In the genomic region with DNA sequence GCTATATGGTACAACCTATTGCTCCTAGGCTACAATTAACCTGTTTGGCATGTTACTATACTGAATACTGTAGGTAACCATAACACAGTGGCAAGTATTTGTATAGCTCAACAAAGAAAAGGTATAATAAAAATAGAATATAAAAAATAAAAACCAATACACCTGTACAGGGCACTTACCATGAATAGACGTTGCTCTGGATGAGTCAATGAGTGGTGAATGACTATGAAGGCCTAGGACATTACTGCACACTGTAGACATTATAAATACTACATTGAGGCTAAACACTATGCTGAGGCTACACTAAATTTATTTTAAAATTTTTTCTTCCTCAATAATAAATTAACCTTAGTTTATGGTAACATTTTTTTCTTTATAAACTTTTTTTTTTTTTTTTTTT, we compare ENCODE assay signal across 17 cellular contexts. TPM values are rescaled to one million over a fixed set of nuclear protein-coding genes. Genes with fewer than 3 reads are reported as not detected.
DNase-seq lines count a peak whose midpoint lies in the region; ATAC-seq and TF ChIP-seq lines count a peak whose summit lies in the region.
"Had no signal": no experiment of that assay in that cellular context is flagged by ENCODE, and none has a peak within 500 bp of the region (broad histone marks: within the 10 kb centered on the region; RNA-seq: fewer than 3 reads in every experiment).

No MANE protein-coding gene starts in this region.

- no peak for TF ChIP-seq EP300 in suprapubic skin (IDR thresholded peaks at IDR 0.05)

- intact Hi-C loops in activated CD4-positive, alpha-beta T cell treated with anti-CD3 and anti-CD28 coated beads for 36 hours (cut with DNase I, micrococcal nuclease), result no loop called here

- no peak overlapping the region for H3K27ac Mint-ChIP-seq in activated CD4-positive, alpha-beta T cell treated with anti-CD3 and anti-CD28 coated beads for 36 hours
- no peak overlapping the region for H3K27ac Mint-ChIP-seq in activated T-helper 17 cell treated with anti-CD3 and anti-CD28 coated beads, Interleukin-2, amount 50 U/mL, for 72 hours
- H3K27ac Mint-ChIP-seq: HFFc6 had no signal

- no peak overlapping the region for H3K4me3 Mint-ChIP-seq in activated CD4-positive, alpha-beta T cell treated with anti-CD3 and anti-CD28 coated beads for 36 hours
- no peak overlapping the region for H3K4me3 Mint-ChIP-seq in activated T-helper 17 cell treated with anti-CD3 and anti-CD28 coated beads, Interleukin-2, amount 50 U/mL, for 72 hours
- H3K4me3 Mint-ChIP-seq: CD14-positive monocyte, HFFc6 had no signal

- no peaks in the 10 kb centered on the region for H3K27me3 Mint-ChIP-seq in activated CD4-positive, alpha-beta T cell treated with anti-CD3 and anti-CD28 coated beads for 36 hours
- H3K27me3 Mint-ChIP-seq in activated T-helper 17 cell treated with anti-CD3 and anti-CD28 coated beads, Interleukin-2, amount 50 U/mL, for 72 hours, result no peaks in the 10 kb centered on the region
- H3K27me3 Mint-ChIP-seq: CD8-positive, alpha-beta memory T cell had no signal

- H3K4me1 ChIP-seq in neutrophil (ENCODE audit: control insufficient read depth in 1 of 2, insufficient read depth in 1 of 2, low read depth in 1 of 2, low read length in 1 of 2) (peaks cover 68 to 84% of the 10 kb centered on the region in 2 experiments), suprapubic skin (peaks cover 35% of the 10 kb centered on the region)
- H3K4me1 ChIP-seq: Caco-2 had no signal

- POLR2A ChIA-PET in activated CD4-positive, alpha-beta T cell treated with anti-CD3 and anti-CD28 coated beads for 36 hours (lab: Charles Lee), result no interaction called here

- WGBS in suprapubic skin, result 81% methylated on average over 1 of the region's 1 CpG

- H3K36me3 Mint-ChIP-seq in activated CD4-positive, alpha-beta T cell treated with anti-CD3 and anti-CD28 coated beads for 36 hours (ENCODE audit: low read depth), result peaks cover 42% of the 10 kb centered on the region
- peaks cover 60% of the 10 kb centered on the region for H3K36me3 Mint-ChIP-seq in activated T-helper 17 cell treated with anti-CD3 and anti-CD28 coated beads, Interleukin-2, amount 50 U/mL, for 72 hours (ENCODE audit: low read depth)

- DNase-seq in activated CD4-positive, alpha-beta T cell treated with anti-CD3 and anti-CD28 coated beads for 36 hours, result no peak
- DNase-seq in activated CD4-positive, alpha-beta T cell treated with anti-CD3 and anti-CD28 coated beads for 4 hours, result no peak
- DNase-seq in NCI-H446 treated with DMSO at 0.1 percent for 48 hours (lab: John Stamatoyannopoulos, UW) (no peak), SHP77 treated with DMSO at 0.1 percent for 48 hours (lab: John Stamatoyannopoulos, UW) (no peak), suprapubic skin (ENCODE audit: low spot score in 2 of 2) (no peak)
- DNase-seq: Caco-2; CD8-positive, alpha-beta memory T cell; DND-41; GDM1; HCEC 1CT; HFFc6 had no signal

- peaks cover 4% of the 10 kb centered on the region for H3K9me3 Mint-ChIP-seq in activated CD4-positive, alpha-beta T cell treated with anti-CD3 and anti-CD28 coated beads for 36 hours (ENCODE audit: low read depth)
- no peaks in the 10 kb centered on the region for H3K9me3 Mint-ChIP-seq in activated T-helper 17 cell treated with anti-CD3 and anti-CD28 coated beads, Interleukin-2, amount 50 U/mL, for 72 hours
- H3K9me3 Mint-ChIP-seq: HFFc6 had no signal

- no peaks in the 10 kb centered on the region for H3K27me3 ChIP-seq in neutrophil
- no peaks in the 10 kb centered on the region for H3K27me3 ChIP-seq in suprapubic skin

- no peak for TF ChIP-seq CTCF in neutrophil (IDR thresholded peaks at IDR 0.05)
- no peak for TF ChIP-seq CTCF in suprapubic skin (IDR thresholded peaks at IDR 0.05)

- ATAC-seq in activated CD4-positive, alpha-beta T cell treated with anti-CD3 and anti-CD28 coated beads for 36 hours, result peak; percentile 28
- ATAC-seq in GM18868 (IDR thresholded peaks at IDR 0.05; ENCODE audit: unreplicated experiment), result peak; percentile 32
- peak; percentile 40 for ATAC-seq in activated T-helper 17 cell treated with anti-CD3 and anti-CD28 coated beads, Interleukin-2, amount 50 U/mL, for 72 hours (replicated peaks)
- ATAC-seq: A549, HepG2 had no signal

- H3K4me3 ChIP-seq in neutrophil (ENCODE audit: low read depth in 1 of 2, low read length in 1 of 2) (no peak overlapping the region), suprapubic skin (no peak overlapping the region)
- H3K4me3 ChIP-seq: A549 had no signal

- peaks cover 78% of the 10 kb centered on the region for H3K4me1 Mint-ChIP-seq in activated CD4-positive, alpha-beta T cell treated with anti-CD3 and anti-CD28 coated beads for 36 hours
- peaks cover 61% of the 10 kb centered on the region for H3K4me1 Mint-ChIP-seq in activated T-helper 17 cell treated with anti-CD3 and anti-CD28 coated beads, Interleukin-2, amount 50 U/mL, for 72 hours

- CTCF ChIA-PET in activated CD4-positive, alpha-beta T cell treated with anti-CD3 and anti-CD28 coated beads for 36 hours (lab: Charles Lee), result interaction anchor here (0.6 to 3.7 kb wide), 6 partner anchors 11 to 107 kb away, joined by 3 to 14 read pairs (median 4); no protein-coding TSS in a partner anchor

- H3K27ac ChIP-seq in neutrophil, result peak overlapping the region; percentile 4
- H3K27ac ChIP-seq in suprapubic skin, result no peak overlapping the region
- H3K27ac ChIP-seq: A549 had no signal

- TF ChIP-seq POLR2A in suprapubic skin (IDR thresholded peaks at IDR 0.05), result no peak

- H3K36me3 ChIP-seq in neutrophil (peaks cover 5% of the 10 kb centered on the region), suprapubic skin (no peaks in the 10 kb centered on the region)

- no peaks in the 10 kb centered on the region for H3K9me3 ChIP-seq in neutrophil
- no peaks in the 10 kb centered on the region for H3K9me3 ChIP-seq in suprapubic skin
- H3K9me3 ChIP-seq: A549, Caco-2 had no signal

RNA-seq across cellular contexts. Expression of a gene that starts 18.6 kb away (rescaled TPM):
- total RNA-seq in activated CD4-positive, alpha-beta T cell treated with anti-CD3 and anti-CD28 coated beads for 36 hours, result 100 to 1,000 TPM in 1 of 2 experiments, 10 to 100 TPM in 1; 98.1 to 106 TPM
- total RNA-seq in activated T-helper 17 cell treated with anti-CD3 and anti-CD28 coated beads, Interleukin-2, amount 50 U/mL, for 72 hours, result 100 to 1,000 TPM in 1 of 2 donors, 10 to 100 TPM in 1; 91.9 to 127 TPM
- 10 to 100 TPM; 39.7 to 84.2 (median 57.4) TPM for total RNA-seq in suprapubic skin
